In the genomic region with DNA sequence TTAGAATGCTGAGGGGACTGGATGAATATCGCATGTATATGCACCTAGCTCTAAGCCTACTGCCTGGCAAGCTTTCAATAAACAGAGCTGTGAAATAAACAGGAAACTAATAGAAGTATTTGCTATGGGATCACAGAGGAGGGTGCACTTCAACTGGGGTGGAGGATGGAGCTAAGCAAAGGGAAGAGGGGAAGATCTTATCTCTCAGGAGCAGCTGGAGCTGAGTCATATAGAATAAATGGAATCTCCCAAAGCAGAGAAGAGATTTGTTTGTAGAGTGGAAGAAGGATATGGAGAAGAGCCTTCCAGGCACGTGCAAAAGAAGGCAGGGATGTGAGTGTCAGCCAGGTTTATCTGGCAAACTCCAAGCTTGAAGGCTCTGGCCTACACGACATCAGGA, we compare ENCODE assay signal across 2 cellular contexts.
TF ChIP-seq lines count a peak whose summit lies in the region.

No MANE protein-coding gene starts in this region.

TF ChIP-seq in IMR-90, 13 proteins besides CTCF, POLR2A, EP300 and RAD21:
- 0 out of 2 replicates have a peak, but pooled peaks have one; percentile 18 for TF ChIP-seq BHLHE40 (IDR thresholded peaks at IDR 0.05; ENCODE audit: low read depth, low read length)
- TF ChIP-seq, protein P1, sequence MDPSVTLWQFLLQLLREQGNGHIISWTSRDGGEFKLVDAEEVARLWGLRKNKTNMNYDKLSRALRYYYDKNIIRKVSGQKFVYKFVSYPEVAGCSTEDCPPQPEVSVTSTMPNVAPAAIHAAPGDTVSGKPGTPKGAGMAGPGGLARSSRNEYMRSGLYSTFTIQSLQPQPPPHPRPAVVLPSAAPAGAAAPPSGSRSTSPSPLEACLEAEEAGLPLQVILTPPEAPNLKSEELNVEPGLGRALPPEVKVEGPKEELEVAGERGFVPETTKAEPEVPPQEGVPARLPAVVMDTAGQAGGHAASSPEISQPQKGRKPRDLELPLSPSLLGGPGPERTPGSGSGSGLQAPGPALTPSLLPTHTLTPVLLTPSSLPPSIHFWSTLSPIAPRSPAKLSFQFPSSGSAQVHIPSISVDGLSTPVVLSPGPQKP (IDR thresholded peaks at IDR 0.05; ENCODE audit: borderline replicate concordance, low read depth, low read length): no peak

TF ChIP-seq in K562, 482 proteins besides CTCF, POLR2A, EP300 and RAD21:
- TF ChIP-seq, protein P2, sequence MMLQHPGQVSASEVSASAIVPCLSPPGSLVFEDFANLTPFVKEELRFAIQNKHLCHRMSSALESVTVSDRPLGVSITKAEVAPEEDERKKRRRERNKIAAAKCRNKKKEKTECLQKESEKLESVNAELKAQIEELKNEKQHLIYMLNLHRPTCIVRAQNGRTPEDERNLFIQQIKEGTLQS (IDR thresholded peaks at IDR 0.05): peak; percentile 9; the same call in 1 of the 2 replicates
- TF ChIP-seq, protein P2 (CRISPR knock-in tag; conservative IDR thresholded peaks at IDR 0.05): no peak
- TF ChIP-seq POLR3A (IDR thresholded peaks at IDR 0.05; ENCODE audit: borderline replicate concordance, extremely low read depth, insufficient read depth, insufficient read length): no peak
- TF ChIP-seq CBFA2T3 (IDR thresholded peaks at IDR 0.05): peak; percentile 30; the same call in 1 of the 2 replicates
- no peak for TF ChIP-seq TCFL5 (CRISPR knock-in tag; conservative IDR thresholded peaks at IDR 0.05)
- TF ChIP-seq ZC3H8 (IDR thresholded peaks at IDR 0.05): no peak
- TF ChIP-seq JUND (IDR thresholded peaks at IDR 0.05; ENCODE audit: borderline replicate concordance, low read depth, low read length): peak; percentile 36; the same call in 1 of the 2 replicates
- peak; percentile 25; the same call in 1 of the 3 replicates for TF ChIP-seq JUND (tag; IDR thresholded peaks at IDR 0.05; ENCODE audit: borderline replicate concordance, low read depth, low read length)
- no peak for TF ChIP-seq ETV1 (tag; conservative IDR thresholded peaks at IDR 0.05; ENCODE audit: low read depth)
- TF ChIP-seq KDM1A (IDR thresholded peaks at IDR 0.05): 0 out of 4 replicates have a peak, but pooled peaks have one; percentile 21 to 35
- TF ChIP-seq CHCHD3 (CRISPR knock-in tag; IDR thresholded peaks at IDR 0.05): no peak
- TF ChIP-seq U2AF2 (optimal IDR thresholded peaks at IDR 0.05; ENCODE audit: low read depth, low read length): no peak
- no peak for TF ChIP-seq SUPT5H (IDR thresholded peaks at IDR 0.05)
- peak; percentile 70 for TF ChIP-seq FOSL1 (tag; conservative IDR thresholded peaks at IDR 0.05)
- TF ChIP-seq, protein P3, sequence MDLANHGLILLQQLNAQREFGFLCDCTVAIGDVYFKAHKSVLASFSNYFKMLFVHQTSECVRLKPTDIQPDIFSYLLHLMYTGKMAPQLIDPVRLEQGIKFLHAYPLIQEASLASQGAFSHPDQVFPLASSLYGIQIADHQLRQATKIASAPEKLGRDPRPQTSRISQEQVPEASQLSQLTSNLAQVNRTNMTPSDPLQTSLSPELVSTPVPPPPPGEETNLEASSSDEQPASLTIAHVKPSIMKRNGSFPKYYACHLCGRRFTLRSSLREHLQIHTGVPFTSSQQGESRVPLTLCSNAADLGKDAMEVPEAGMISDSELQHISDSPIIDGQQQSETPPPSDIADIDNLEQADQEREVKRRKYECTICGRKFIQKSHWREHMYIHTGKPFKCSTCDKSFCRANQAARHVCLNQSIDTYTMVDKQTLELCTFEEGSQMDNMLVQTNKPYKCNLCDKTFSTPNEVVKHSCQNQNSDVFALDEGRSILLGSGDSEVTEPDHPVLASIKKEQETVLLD (IDR thresholded peaks at IDR 0.05): no peak
- TF ChIP-seq MED1 (CRISPR knock-in tag; IDR thresholded peaks at IDR 0.05; ENCODE audit: borderline replicate concordance): no peak
- no peak for TF ChIP-seq CBX5 (IDR thresholded peaks at IDR 0.05; ENCODE audit: borderline replicate concordance, low read depth)
- TF ChIP-seq KLF13 (tag; IDR thresholded peaks at IDR 0.05; ENCODE audit: borderline replicate concordance, low read depth): no peak
- no peak for TF ChIP-seq ZNF695 (CRISPR knock-in tag; IDR thresholded peaks at IDR 0.05)
- TF ChIP-seq ZNF184 (CRISPR knock-in tag; IDR thresholded peaks at IDR 0.05): no peak
- no peak for TF ChIP-seq BDP1 (IDR thresholded peaks at IDR 0.05; ENCODE audit: insufficient read depth, insufficient read length)
- TF ChIP-seq ZNF41 (CRISPR knock-in tag; conservative IDR thresholded peaks at IDR 0.05): no peak
